In genomic region chr6:82410151-82410621, GRCh38 we compare ENCODE assay signal across 21 cellular contexts. TPM values are rescaled to one million over a fixed set of nuclear protein-coding genes. Genes with fewer than 3 reads are reported as not detected.
DNase-seq lines count a peak whose midpoint lies in the region; ATAC-seq, FAIRE-seq and TF ChIP-seq lines count a peak whose summit lies in the region.
"Had no signal": no experiment of that assay in that cellular context is flagged by ENCODE, and none has a peak within 500 bp of the region (broad histone marks: within the 10 kb centered on the region; RNA-seq: fewer than 3 reads in every experiment).

No MANE protein-coding gene starts in this region.

- no peaks in the 10 kb centered on the region for H4K20me1 ChIP-seq in astrocyte (ENCODE audit: insufficient read depth, low read length)

- no TSS peak for BruUV-seq in A673 (replicated peaks; lab: Mats Ljungman, UMichigan)

- intact Hi-C loops in A673 (cut with micrococcal nuclease; ENCODE audit: unreplicated experiment), result no loop called here
- intact Hi-C loops in stomach (cut with DNase I; ENCODE audit: low total_unique reads), result no loop called here

- TF ChIP-seq POLR2A in stomach (IDR thresholded peaks at IDR 0.05), result no peak

- H2AFZ ChIP-seq in astrocyte (ENCODE audit: low read depth, low read length), result no peak overlapping the region

- WGBS in stomach, 5 donors, result 77 to 91% (median 87%) methylated on average over 3 of the region's 3 CpGs

- H3K9ac ChIP-seq in astrocyte (ENCODE audit: low read length), result no peak overlapping the region

- no peaks in the 10 kb centered on the region for H3K27me3 Mint-ChIP-seq in astrocyte (ENCODE audit: low read depth, unreplicated experiment)

- no peaks in the 10 kb centered on the region for H3K9me3 Mint-ChIP-seq in astrocyte (ENCODE audit: unreplicated experiment)
- H3K9me3 Mint-ChIP-seq: nephron progenitor cell had no signal

- DNase-seq in A673 (ENCODE audit: low spot score) (peak; percentile 87), LHCN-M2 (ENCODE audit: low read depth) (peak; percentile 66), astrocyte (ENCODE audit: low read depth) (no peak), foreskin fibroblast (peak; percentile 26 to 30), stomach (no peak), NCI-H526 treated with DMSO at 0.1 percent for 48 hours (lab: John Stamatoyannopoulos, UW) (no peak), mesenteric fat pad (ENCODE audit: low spot score) (no peak)
- DNase-seq: activated CD4-positive, alpha-beta T cell treated with anti-CD3 and anti-CD28 coated beads, Interleukin-2, amount 50 U/mL, for 4 hours; activated T-cell treated with anti-CD3 and anti-CD28 coated beads, Interleukin-2, amount 50 U/mL, for 72 hours; COR-L47; cortex of kidney; MG63; NCI-H2081; nephron progenitor cell; SK-N-SH; stimulated activated CD4-positive, alpha-beta T cell treated with anti-CD3 and anti-CD28 coated beads, Interleukin-2, amount 100 ng/mL, for 24 hours had no signal

- CTCF ChIA-PET in A673 (lab: Charles Lee), result no interaction called here

- H3K27me3 ChIP-seq in A673 (replicated peaks; ENCODE audit: insufficient read depth, low read depth, low read length, poor library complexity) (no peaks in the 10 kb centered on the region), astrocyte (ENCODE audit: insufficient read depth, low read length) (no peaks in the 10 kb centered on the region), stomach (no peaks in the 10 kb centered on the region)
- H3K27me3 ChIP-seq: MG63 had no signal

- no peak for ATAC-seq in HG03571 (IDR thresholded peaks at IDR 0.05; ENCODE audit: unreplicated experiment)
- ATAC-seq: activated T-cell treated with anti-CD3 and anti-CD28 coated beads, Interleukin-2, amount 50 U/mL, for 72 hours had no signal

- no peak overlapping the region for H3K4me2 ChIP-seq in astrocyte (ENCODE audit: low read length)

- TF ChIP-seq EP300 in stomach (IDR thresholded peaks at IDR 0.05), result no peak

- peak; percentile 65 for FAIRE-seq in astrocyte (lab: Jason Lieb, UNC)
- FAIRE-seq: G401.6, TTC549 had no signal

- H3K9me3 ChIP-seq in A673 (ENCODE audit: low read depth, low read length, poor library complexity, severe bottlenecking), result no peaks in the 10 kb centered on the region
- H3K9me3 ChIP-seq in astrocyte (ENCODE audit: insufficient read depth, low read depth, low read length), result no peaks in the 10 kb centered on the region
- H3K9me3 ChIP-seq in stomach, result no peaks in the 10 kb centered on the region
- H3K9me3 ChIP-seq: MG63, SK-N-SH, thoracic aorta had no signal

- H3K4me1 ChIP-seq in A673 (ENCODE audit: insufficient read depth, low read length, poor library complexity, severe bottlenecking) (peaks cover 22% of the 10 kb centered on the region), astrocyte (ENCODE audit: insufficient read depth, low read length) (peaks cover 2% of the 10 kb centered on the region), stomach (no peaks in the 10 kb centered on the region)

- H3K36me3 ChIP-seq in A673 (ENCODE audit: insufficient read depth, low read length, poor library complexity, severe bottlenecking), result no peaks in the 10 kb centered on the region
- H3K36me3 ChIP-seq in astrocyte (ENCODE audit: insufficient read depth, low read length), result no peaks in the 10 kb centered on the region
- H3K36me3 ChIP-seq in stomach, result no peaks in the 10 kb centered on the region
- H3K36me3 ChIP-seq: MG63, thoracic aorta had no signal

- TF ChIP-seq CTCF in A673 (conservative IDR thresholded peaks at IDR 0.05; ENCODE audit: low read depth, low read length) (no peak), astrocyte (IDR thresholded peaks at IDR 0.05; ENCODE audit: insufficient read depth, low read depth, low read length) (no peak), foreskin fibroblast (IDR thresholded peaks at IDR 0.05; ENCODE audit: low read depth, low read length) (no peak), stomach (IDR thresholded peaks at IDR 0.05) (no peak)

- H3K79me2 ChIP-seq in astrocyte (ENCODE audit: insufficient read depth, low read length), result no peaks in the 10 kb centered on the region

- H3K4me3 ChIP-seq in A673 (ENCODE audit: low read depth, low read length, poor library complexity, severe bottlenecking) (no peak overlapping the region), astrocyte (ENCODE audit: insufficient read depth, low read depth, low read length) (no peak overlapping the region), foreskin fibroblast (ENCODE audit: low read depth in 1 of 2, low read length in 2 of 2) (no peak overlapping the region), stomach (no peak overlapping the region)
- H3K4me3 ChIP-seq: lung, MG63, thoracic aorta had no signal

- no peak overlapping the region for H3K27ac Mint-ChIP-seq in astrocyte (ENCODE audit: unreplicated experiment)
- H3K27ac Mint-ChIP-seq: activated T-cell treated with anti-CD3 and anti-CD28 coated beads, Interleukin-2, amount 50 U/mL, for 72 hours; nephron progenitor cell had no signal

- H3K4me1 Mint-ChIP-seq in astrocyte (ENCODE audit: low read depth, unreplicated experiment), result peaks cover 8% of the 10 kb centered on the region

- no peaks in the 10 kb centered on the region for H3K36me3 Mint-ChIP-seq in astrocyte (ENCODE audit: low read depth, unreplicated experiment)

- H3K27ac ChIP-seq in A673 (ENCODE audit: low read depth, low read length, poor library complexity, severe bottlenecking) (peak overlapping the region; percentile 32), astrocyte (ENCODE audit: low read depth, low read length) (no peak overlapping the region), stomach (no peak overlapping the region)
- H3K27ac ChIP-seq: thoracic aorta had no signal

- H3K4me3 Mint-ChIP-seq in astrocyte (ENCODE audit: unreplicated experiment), result no peak overlapping the region
- H3K4me3 Mint-ChIP-seq: activated T-cell treated with anti-CD3 and anti-CD28 coated beads, Interleukin-2, amount 50 U/mL, for 72 hours; nephron progenitor cell had no signal

- POLR2A ChIA-PET in A673 (lab: Charles Lee; ENCODE audit: low non-redundant PET), result no interaction called here

RNA-seq across cellular contexts. Expression of gene TPBG, which starts 46.6 kb away (rescaled TPM):
- total RNA-seq in A673 (2021) (66.4 and 67.1 TPM in 2 replicates), LHCN-M2 (2014; rRNA removed) (13.0 and 14.9 TPM in 2 replicates), astrocyte (23.7 and 26.0 TPM in 2 replicates), stomach (10 to 100 TPM in 1 of 5 donors, 1 to 10 TPM in 4; 5.3 to 17.7 (median 9.7) TPM), mesenteric fat pad (15.0 TPM)
- polyA plus RNA-seq in LHCN-M2 (2012), result 2.0 TPM
- 10 to 100 TPM in 1 of 3 donors, 1 to 10 TPM in 2; 1.4 to 21.2 (median 3.5) TPM for polyA plus RNA-seq in stomach

Comparison
In these comparisons a context has a peak if more than half of its experiments do, and no peak if none do; other contexts are left out.
1. DNase-seq: peak in A673 (single experiment), LHCN-M2 (single experiment) and foreskin fibroblast (2 of 2); none in astrocyte (single experiment), stomach (single experiment), NCI-H526 treated with DMSO at 0.1 percent for 48 hours (single experiment) and mesenteric fat pad (single experiment).